25 cellular contexts compared by ENCODE assay signal in the genomic region with DNA sequence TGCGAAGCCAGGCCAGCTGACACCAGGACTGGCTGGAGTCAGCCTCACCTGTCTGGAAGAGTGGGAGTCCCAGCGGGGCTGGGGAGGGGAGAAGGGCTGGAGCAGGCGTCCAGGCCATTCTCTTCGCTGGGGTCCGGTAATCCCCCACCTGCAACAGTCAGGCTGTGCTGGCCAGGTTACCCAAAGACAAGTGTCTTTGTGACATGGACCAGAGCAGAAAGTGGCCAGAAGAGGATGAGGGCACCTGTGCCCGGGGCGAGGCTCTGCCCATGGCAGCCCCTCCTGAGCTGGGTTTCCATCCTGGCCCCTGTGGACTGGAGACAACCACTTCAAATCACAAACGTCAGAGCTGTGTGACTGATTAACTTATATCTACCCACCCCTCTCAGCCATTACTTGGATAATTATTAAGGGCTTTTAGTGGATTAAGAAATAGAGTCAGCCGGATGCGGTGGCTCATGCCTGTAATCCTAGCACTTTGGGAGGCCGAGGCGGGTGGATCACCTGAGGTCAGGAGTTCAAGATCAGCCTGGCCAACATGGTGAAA. TPM values are rescaled to one million over a fixed set of nuclear protein-coding genes. Genes with fewer than 3 reads are reported as not detected.
DNase-seq lines count a peak whose midpoint lies in the region; ATAC-seq and TF ChIP-seq lines count a peak whose summit lies in the region.
"Had no signal": no experiment of that assay in that cellular context is flagged by ENCODE, and none has a peak within 500 bp of the region (broad histone marks: within the 10 kb centered on the region; RNA-seq: fewer than 3 reads in every experiment).

No MANE protein-coding gene starts in this region.

- no peaks in the 10 kb centered on the region for H3K9me3 Mint-ChIP-seq in mesothelial cell of epicardium
- H3K9me3 Mint-ChIP-seq: IgD-negative memory B cell, natural killer cell had no signal

- H3K27me3 ChIP-seq in cardiac muscle cell (peaks cover 11% of the 10 kb centered on the region), WERI-Rb-1 (ENCODE audit: insufficient read depth, low read depth, severe bottlenecking) (no peaks in the 10 kb centered on the region)
- H3K27me3 ChIP-seq: heart right ventricle, transverse colon had no signal

- no peaks in the 10 kb centered on the region for H3K4me1 ChIP-seq in cardiac muscle cell (ENCODE audit: low read depth)
- H3K4me1 ChIP-seq: parathyroid adenoma had no signal

- ATAC-seq in Right ventricle myocardium superior (ENCODE audit: poor library complexity), result no peak
- ATAC-seq: natural killer cell had no signal

- peak overlapping the region; percentile 25 for H3K27ac Mint-ChIP-seq in mesothelial cell of epicardium
- H3K27ac Mint-ChIP-seq: natural killer cell had no signal

- no peaks in the 10 kb centered on the region for H3K27me3 Mint-ChIP-seq in mesothelial cell of epicardium (ENCODE audit: low read depth)
- H3K27me3 Mint-ChIP-seq: B cell, IgD-negative memory B cell had no signal

- no peak for DNase-seq in cardiac muscle cell (ENCODE audit: low read depth in 1 of 2, low spot score in 1 of 2)
- no peak for DNase-seq in Right ventricle myocardium superior
- peak; percentile 74 for DNase-seq in WERI-Rb-1
- no peak for DNase-seq in mesothelial cell of epicardium (ENCODE audit: low spot score in 2 of 2, unreplicated experiment in 2 of 2)
- no peak for DNase-seq in mesenteric fat pad (ENCODE audit: low spot score)
- DNase-seq in DMS79 treated with DMSO at 0.1 percent for 48 hours (lab: John Stamatoyannopoulos, UW), result no peak
- DNase-seq in NCI-H187 treated with DMSO at 0.1 percent for 48 hours (lab: John Stamatoyannopoulos, UW), result no peak
- no peak for DNase-seq in DMS79 (lab: John Stamatoyannopoulos, UW)
- DNase-seq: activated CD4-positive, alpha-beta T cell treated with anti-CD3 and anti-CD28 coated beads, Interleukin-2, amount 50 U/mL, for 4 hours; activated CD4-positive, CD25-positive, alpha-beta regulatory T cell; activated CD8-positive, alpha-beta memory T cell treated with anti-CD3 and anti-CD28 coated beads, Interleukin-2, amount 50 U/mL, for 4 hours; activated effector memory CD4-positive, alpha-beta T cell treated with anti-CD3 and anti-CD28 coated beads, Interleukin-2, amount 50 U/mL, for 16 hours; heart right ventricle; left ventricle myocardium inferior; midbrain; natural killer cell; NCI-H2081 treated with DMSO at 0.1 percent for 48 hours; NCI-H345; NCI-H774; SHP77; T-helper 9 cell had no signal

- H3K4me1 Mint-ChIP-seq in mesothelial cell of epicardium, result peaks cover 10% of the 10 kb centered on the region

- TF ChIP-seq CTCF in cardiac muscle cell (IDR thresholded peaks at IDR 0.05; ENCODE audit: low read depth, low read length) (no peak), WERI-Rb-1 (IDR thresholded peaks at IDR 0.05; ENCODE audit: low read depth, low read length) (no peak), mesothelial cell of epicardium (IDR thresholded peaks at IDR 0.05; ENCODE audit: unreplicated experiment) (no peak)

- H3K27ac ChIP-seq in cardiac muscle cell, result peak overlapping the region; percentile 10
- no peak overlapping the region; the same call in 1 of the 2 replicates for H3K27ac ChIP-seq in WERI-Rb-1
- H3K27ac ChIP-seq: parathyroid adenoma had no signal

- H3K36me3 ChIP-seq in cardiac muscle cell (no peaks in the 10 kb centered on the region), WERI-Rb-1 (peaks cover 15% of the 10 kb centered on the region)
- H3K36me3 ChIP-seq: transverse colon had no signal

- H3K4me3 ChIP-seq in cardiac muscle cell, result no peak overlapping the region
- no peak overlapping the region for H3K4me3 ChIP-seq in WERI-Rb-1 (ENCODE audit: low read depth, low read length)

- H3K9me3 ChIP-seq in cardiac muscle cell (ENCODE audit: low read depth), result no peaks in the 10 kb centered on the region
- H3K9me3 ChIP-seq in WERI-Rb-1 (ENCODE audit: severe bottlenecking), result no peaks in the 10 kb centered on the region
- H3K9me3 ChIP-seq: heart right ventricle, left ventricle myocardium inferior, transverse colon had no signal

- peak overlapping the region; percentile 30 for H3K4me3 Mint-ChIP-seq in mesothelial cell of epicardium

- H3K36me3 Mint-ChIP-seq in mesothelial cell of epicardium, result peaks cover 7% of the 10 kb centered on the region
- H3K36me3 Mint-ChIP-seq: natural killer cell had no signal

- intact Hi-C loops in Right ventricle myocardium superior (cut with DNase I), result no loop called here

RNA-seq across cellular contexts. Expression of a gene that starts 1.6 kb away (rescaled TPM):
- total RNA-seq in cardiac muscle cell, result 7.1 and 11.8 TPM in 2 replicates
- polyA plus RNA-seq in cardiac muscle cell, result 7.1 and 11.4 TPM in 2 replicates
- 1.0 TPM for total RNA-seq in Right ventricle myocardium superior
- total RNA-seq in mesothelial cell of epicardium, result 7.2 to 10.5 TPM (median 7.6 TPM) in 3 replicates
- total RNA-seq in mesenteric fat pad, result 2.9 TPM

RNA-seq across cellular contexts. Expression of a gene that starts 26.4 kb away (rescaled TPM):
- total RNA-seq in cardiac muscle cell (39.9 and 63.3 TPM in 2 replicates), Right ventricle myocardium superior (12.6 TPM), mesothelial cell of epicardium (45.8 to 50.6 TPM (median 49.8 TPM) in 3 replicates), mesenteric fat pad (31.2 TPM)
- polyA plus RNA-seq in cardiac muscle cell, result 62.0 TPM in 2 replicates

RNA-seq across cellular contexts. Expression of a gene that starts 35.4 kb away (rescaled TPM):
- 174 and 175 TPM in 2 replicates for total RNA-seq in cardiac muscle cell
- polyA plus RNA-seq in cardiac muscle cell, result 124 and 137 TPM in 2 replicates
- total RNA-seq in Right ventricle myocardium superior, result 28.6 TPM
- total RNA-seq in mesothelial cell of epicardium, result 36.0 to 37.8 TPM (median 37.3 TPM) in 3 replicates
- total RNA-seq in mesenteric fat pad, result 33.6 TPM

RNA-seq across cellular contexts. Expression of a gene that starts 35.6 kb away (rescaled TPM):
- 14.4 and 78.2 TPM in 2 replicates for total RNA-seq in cardiac muscle cell
- polyA plus RNA-seq in cardiac muscle cell, result 18.1 and 73.1 TPM in 2 replicates
- 7.0 TPM for total RNA-seq in Right ventricle myocardium superior
- total RNA-seq in mesothelial cell of epicardium, result 38.9 to 45.3 TPM (median 44.4 TPM) in 3 replicates
- 10.2 TPM for total RNA-seq in mesenteric fat pad
